In the genomic region with DNA sequence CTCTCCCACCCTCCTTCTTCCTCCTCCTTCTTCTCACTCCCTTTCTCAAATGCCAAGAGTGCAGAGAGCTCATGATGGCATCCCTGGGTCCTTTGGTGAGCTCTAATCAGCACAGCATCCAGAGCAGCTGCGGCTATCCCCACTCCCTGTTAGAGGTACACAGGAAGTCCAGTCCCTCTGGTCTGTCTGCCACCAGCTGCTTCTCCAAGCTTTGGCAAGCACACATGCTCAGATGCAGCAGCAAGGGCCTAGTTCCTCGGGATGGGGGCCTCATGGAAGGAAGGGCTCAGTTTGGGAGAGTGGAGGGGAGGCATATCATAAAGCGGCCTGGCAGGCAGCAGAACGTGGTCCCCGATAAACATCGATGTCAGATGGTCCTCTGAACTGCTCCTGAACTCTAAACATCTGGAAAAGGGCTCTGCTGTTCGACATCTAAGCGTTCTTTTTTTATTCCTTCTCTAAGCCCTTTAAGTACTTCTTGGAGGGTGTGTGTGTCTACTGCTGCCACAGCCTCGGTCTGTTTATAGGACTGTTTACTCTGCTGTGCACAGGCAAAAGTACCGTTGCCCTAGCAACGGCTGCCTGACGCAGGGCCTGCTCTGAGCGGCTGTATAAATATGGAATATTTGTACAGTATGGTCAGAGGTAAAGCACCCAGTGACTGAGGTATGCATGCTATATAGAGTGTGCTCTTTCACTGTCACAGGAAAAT, we compare ENCODE assay signal across 9 cellular contexts.
A peak's percentile ranks its signal among the peaks of the same experiment; 100 is the strongest.
DNase-seq lines count a peak whose midpoint lies in the region; ATAC-seq and TF ChIP-seq lines count a peak whose summit lies in the region.
"Had no signal": no experiment of that assay in that cellular context is flagged by ENCODE, and none has a peak within 500 bp of the region (broad histone marks: within the 10 kb centered on the region; RNA-seq: fewer than 3 reads in every experiment).

No MANE protein-coding gene starts in this region.

- H3K4me1 ChIP-seq in esophagus squamous epithelium (peaks cover 19 to 44% (median 25%) of the 10 kb centered on the region in 3 donors), ovary (ENCODE audit: insufficient read depth) (peaks cover 2% of the 10 kb centered on the region)

- peaks cover 4 to 57% (median 8%) of the 10 kb centered on the region in 3 donors for H3K36me3 ChIP-seq in esophagus squamous epithelium
- no peaks in the 10 kb centered on the region for H3K36me3 ChIP-seq in ovary

- intact Hi-C loops in esophagus squamous epithelium (cut with DNase I) = no loop called here
- intact Hi-C loops in ovary (cut with DNase I) = no loop called here

- TF ChIP-seq CTCF in C4-2B (conservative IDR thresholded peaks at IDR 0.05) = no peak
- TF ChIP-seq CTCF in esophagus squamous epithelium (IDR thresholded peaks at IDR 0.05) = no peak
- TF ChIP-seq CTCF in ovary (IDR thresholded peaks at IDR 0.05) = no peak

- 20 to 27% methylated on average over 11 to 13 of the region's 13 CpGs for WGBS in esophagus squamous epithelium, 2 donors
- 15 to 24% (median 17%) methylated on average over 13 of the region's 13 CpGs for WGBS in ovary, 3 donors

- H3K27ac ChIP-seq in C4-2B (peak overlapping the region; percentile 34), esophagus squamous epithelium (peak overlapping the region; percentile 18 to 83 (median 80)), ovary (peak overlapping the region in 1 of 2 donors; percentile 2)

- H3K9me3 ChIP-seq in esophagus squamous epithelium = no peaks in the 10 kb centered on the region
- no peaks in the 10 kb centered on the region for H3K9me3 ChIP-seq in ovary

- H3K27me3 ChIP-seq in esophagus squamous epithelium (no peaks in the 10 kb centered on the region), ovary (no peaks in the 10 kb centered on the region)

- ATAC-seq in GM19328 (IDR thresholded peaks at IDR 0.05; ENCODE audit: unreplicated experiment) = no peak
- ATAC-seq in HG02798 (IDR thresholded peaks at IDR 0.05; ENCODE audit: poor library complexity, unreplicated experiment) = no peak
- ATAC-seq: K562 had no signal

- TF ChIP-seq EP300 in ovary (IDR thresholded peaks at IDR 0.05) = no peak

- H3K4me3 ChIP-seq in esophagus squamous epithelium (no peak overlapping the region), ovary (no peak overlapping the region)
- H3K4me3 ChIP-seq: K562 had no signal

- TF ChIP-seq POLR2A in esophagus squamous epithelium (IDR thresholded peaks at IDR 0.05) (no peak), ovary (IDR thresholded peaks at IDR 0.05) (no peak)

- peak; percentile 77 for DNase-seq in NCI-H510A (lab: John Stamatoyannopoulos, UW)
- no peak for DNase-seq in esophagus squamous epithelium (lab: John Stamatoyannopoulos, UW)
- DNase-seq in ovary = peak in 3 of 5 donors; percentile 27 to 47 (median 38)
- no peak for DNase-seq in foreskin melanocyte
- no peak for DNase-seq in activated CD8-positive, alpha-beta memory T cell treated with anti-CD3 and anti-CD28 coated beads for 24 hours

Comparison
In these comparisons a context has a peak if more than half of its experiments do, and no peak if none do; other contexts are left out.
1. DNase-seq: peak in NCI-H510A (single experiment) and ovary (3 of 5); none in esophagus squamous epithelium (single experiment), foreskin melanocyte (single experiment) and activated CD8-positive, alpha-beta memory T cell treated with anti-CD3 and anti-CD28 coated beads for 24 hours (single experiment).